Comparison of ENCODE assay signal across 1 cellular context in genomic region chr2:96760036-96760985, GRCh38.
TF ChIP-seq lines count a peak whose summit lies in the region.

TSS of gene CNNM4 (plus strand) at chr2:96760902. CDS start at chr2:96761000, 98 bp downstream.

TF ChIP-seq in GM12878, 131 proteins besides CTCF, POLR2A, EP300 and RAD21 (continued from another document):
- TF ChIP-seq PRDM15 (CRISPR knock-in tag; IDR thresholded peaks at IDR 0.05) (no peak), ZZZ3 (IDR thresholded peaks at IDR 0.05; ENCODE audit: control insufficient read depth, insufficient read length, low read depth) (no peak), FOXM1 (IDR thresholded peaks at IDR 0.05; ENCODE audit: low read depth, low read length) (no peak), ZNF207 (IDR thresholded peaks at IDR 0.05; ENCODE audit: borderline replicate concordance) (no peak), BCL3 (IDR thresholded peaks at IDR 0.05; ENCODE audit: borderline replicate concordance, insufficient read depth, low read depth, low read length, poor library complexity, severe bottlenecking) (peak; percentile 4), SMARCA5 (IDR thresholded peaks at IDR 0.05) (0 out of 2 replicates have a peak, but pooled peaks have one; percentile 23), RFX5 (IDR thresholded peaks at IDR 0.05; ENCODE audit: low read depth, low read length) (no peak), ELK1 (IDR thresholded peaks at IDR 0.05; ENCODE audit: low read depth, low read length) (no peak), MYC (IDR thresholded peaks at IDR 0.05; ENCODE audit: insufficient read depth, insufficient read length, insufficient replicate concordance, low read length, severe bottlenecking) (no peak), FOS (IDR thresholded peaks at IDR 0.05; ENCODE audit: borderline replicate concordance, extremely low read depth, insufficient read length) (no peak), CREM (IDR thresholded peaks at IDR 0.05; ENCODE audit: low read depth) (no peak), E4F1 (IDR thresholded peaks at IDR 0.05; ENCODE audit: borderline replicate concordance, partially characterized antibody) (no peak), TCF7 (IDR thresholded peaks at IDR 0.05; ENCODE audit: borderline replicate concordance) (no peak), FOXK2 (IDR thresholded peaks at IDR 0.05) (no peak), NR2C1 (IDR thresholded peaks at IDR 0.05) (no peak), KDM1A (IDR thresholded peaks at IDR 0.05; ENCODE audit: borderline replicate concordance) (no peak), POLR2AphosphoS2 (IDR thresholded peaks at IDR 0.05; ENCODE audit: low read depth, low read length) (no peak), REST (IDR thresholded peaks at IDR 0.05; ENCODE audit: low read depth, low read length) (no peak), MEF2B (IDR thresholded peaks at IDR 0.05; ENCODE audit: partially characterized antibody, poor library complexity, severe bottlenecking) (no peak), CHD4 (IDR thresholded peaks at IDR 0.05) (no peak), MLLT1 (IDR thresholded peaks at IDR 0.05) (no peak), PML (IDR thresholded peaks at IDR 0.05; ENCODE audit: low read length) (0 out of 2 replicates have a peak, but pooled peaks have one; percentile 33), LARP7 (IDR thresholded peaks at IDR 0.05) (no peak), MEF2A (IDR thresholded peaks at IDR 0.05; ENCODE audit: insufficient read depth, low read depth, low read length) (no peak), RBBP5 (conservative IDR thresholded peaks at IDR 0.05) (no peak), SMAD5 (IDR thresholded peaks at IDR 0.05; ENCODE audit: low read depth) (no peak), EGR1 (IDR thresholded peaks at IDR 0.05; ENCODE audit: borderline replicate concordance in 1 of 2, low read depth in 2 of 2, low read length in 2 of 2) (peak in 1 of 2 experiments; percentile 45; a peak in 1 of 3 replicates), E2F4 (IDR thresholded peaks at IDR 0.05; ENCODE audit: low read depth, low read length) (no peak), USF2 (IDR thresholded peaks at IDR 0.05; ENCODE audit: borderline replicate concordance, low read depth, low read length) (no peak), IKZF1 (conservative IDR thresholded peaks at IDR 0.05) (no peak; the same call in 1 of the 2 replicates), STAT1 (conservative IDR thresholded peaks at IDR 0.05) (no peak), CBX5 (IDR thresholded peaks at IDR 0.05; ENCODE audit: low read depth) (no peak), BCL11A (IDR thresholded peaks at IDR 0.05; ENCODE audit: low read depth, low read length) (no peak), ZNF384 (IDR thresholded peaks at IDR 0.05; ENCODE audit: borderline replicate concordance, low read depth, low read length) (no peak)
